ENCODE assay signal across 25 cellular contexts in the genomic region with DNA sequence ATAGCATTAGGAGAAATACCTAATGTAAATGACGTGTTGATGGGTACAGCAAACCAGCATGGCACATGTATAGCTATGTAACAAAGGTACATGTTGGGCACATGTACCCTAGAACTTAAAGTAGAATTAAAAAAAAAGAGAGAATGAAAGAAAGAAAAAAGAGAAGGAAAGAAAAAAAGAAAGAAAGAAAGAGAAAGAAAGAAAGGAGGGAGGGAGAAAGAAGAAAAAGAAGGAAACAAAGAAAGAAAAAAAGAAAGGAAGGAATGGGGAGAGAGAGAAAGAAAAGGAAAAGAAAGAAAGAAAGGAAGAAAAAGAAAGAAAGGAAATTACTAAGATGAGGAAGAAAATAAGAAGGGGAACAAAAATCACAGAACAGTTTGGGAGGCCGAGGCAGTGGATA.
DNase-seq lines count a peak whose midpoint lies in the region; ATAC-seq, FAIRE-seq and TF ChIP-seq lines count a peak whose summit lies in the region.
"Had no signal": no experiment of that assay in that cellular context is flagged by ENCODE, and none has a peak within 500 bp of the region (broad histone marks: within the 10 kb centered on the region; RNA-seq: fewer than 3 reads in every experiment).

No MANE protein-coding gene starts in this region.

- no peak overlapping the region for H3K18ac ChIP-seq in mesenchymal stem cell (ENCODE audit: low read depth in 1 of 2, low read length in 2 of 2)

- no peak overlapping the region for H3K27ac Mint-ChIP-seq in WTC11
- H3K27ac Mint-ChIP-seq: B cell; CD4-positive, alpha-beta T cell; CD8-positive, alpha-beta memory T cell had no signal

- H2BK12ac ChIP-seq in mesenchymal stem cell (ENCODE audit: low read length in 2 of 2): no peak overlapping the region

- H3K9ac ChIP-seq in HepG2 (ENCODE audit: insufficient read depth, low read depth, low read length): no peak overlapping the region
- H3K9ac ChIP-seq in mesenchymal stem cell (ENCODE audit: low read length): no peak overlapping the region
- H3K9ac ChIP-seq: BLaER1 treated with 17β-estradiol and CSF1 and Interleukin-3, amounts not matched to agents 10 nM and 100 nM had no signal

- H3K14ac ChIP-seq in mesenchymal stem cell (ENCODE audit: low read length in 2 of 2): no peak overlapping the region

- in situ Hi-C loops in HepG2 (cut with HindIII; ENCODE audit: extremely low pct_ligation_motif_present, low pct_unique_long_range_greater_than_20kb): no loop called here

- H3K36me3 ChIP-seq in HepG2 (replicated peaks in 1 of 2; ENCODE audit: control insufficient read depth in 1 of 2, insufficient read depth in 2 of 2, low read length in 2 of 2) (no peaks in the 10 kb centered on the region), right lobe of liver (no peaks in the 10 kb centered on the region), mesenchymal stem cell (ENCODE audit: control insufficient read depth in 1 of 2, insufficient read depth in 2 of 2, low read depth in 1 of 2, low read length in 2 of 2) (no peaks in the 10 kb centered on the region)
- H3K36me3 ChIP-seq: BLaER1 treated with 17β-estradiol and CSF1 and Interleukin-3, amounts not matched to agents 10 nM and 100 nM had no signal

- H3K23ac ChIP-seq in mesenchymal stem cell (ENCODE audit: low read length in 2 of 2): no peak overlapping the region

- H2BK5ac ChIP-seq in mesenchymal stem cell (ENCODE audit: low read depth, low read length, poor library complexity, severe bottlenecking): no peak overlapping the region

- no peak overlapping the region for H2AK5ac ChIP-seq in mesenchymal stem cell (ENCODE audit: low read length, severe bottlenecking)

- H3K79me1 ChIP-seq in mesenchymal stem cell (replicated peaks; ENCODE audit: low read length, poor library complexity, severe bottlenecking): no peaks in the 10 kb centered on the region

- H3K4ac ChIP-seq in mesenchymal stem cell (ENCODE audit: low read depth in 1 of 2, low read length in 2 of 2): no peak overlapping the region

- no peak for ATAC-seq in HepG2
- no peak for ATAC-seq in right lobe of liver
- ATAC-seq in WTC11: no peak
- ATAC-seq: A549, GM12878 had no signal

- H3K4me1 ChIP-seq in HepG2 (ENCODE audit: insufficient read depth, low read length): no peaks in the 10 kb centered on the region
- no peaks in the 10 kb centered on the region for H3K4me1 ChIP-seq in right lobe of liver
- H3K4me1 ChIP-seq in mesenchymal stem cell (ENCODE audit: control insufficient read depth, insufficient read depth, low read depth, low read length): no peaks in the 10 kb centered on the region
- H3K4me1 ChIP-seq: A549; BLaER1 treated with 17β-estradiol and CSF1 and Interleukin-3, amounts not matched to agents 10 nM and 100 nM had no signal

- H3K27me3 ChIP-seq in HepG2 (ENCODE audit: control insufficient read depth in 1 of 2, insufficient read depth in 2 of 2, low read length in 2 of 2) (no peaks in the 10 kb centered on the region), right lobe of liver (no peaks in the 10 kb centered on the region), mesenchymal stem cell (ENCODE audit: control insufficient read depth in 1 of 2, insufficient read depth in 1 of 2, low read length in 2 of 2) (no peaks in the 10 kb centered on the region)
- H3K27me3 ChIP-seq: BLaER1 treated with 17β-estradiol and CSF1 and Interleukin-3, amounts not matched to agents 10 nM and 100 nM had no signal

- H3K4me3 ChIP-seq in HepG2 (replicated peaks in 1 of 3; ENCODE audit: insufficient read depth in 1 of 3, low read depth in 2 of 3, low read length in 3 of 3): no peak overlapping the region
- no peak overlapping the region for H3K4me3 ChIP-seq in right lobe of liver
- H3K4me3 ChIP-seq in mesenchymal stem cell (ENCODE audit: insufficient read depth in 1 of 2, low read depth in 1 of 2, low read length in 2 of 2): no peak overlapping the region
- H3K4me3 ChIP-seq in foreskin fibroblast (ENCODE audit: low read depth in 1 of 2, low read length in 2 of 2): no peak overlapping the region
- H3K4me3 ChIP-seq: A549; BLaER1 treated with 17β-estradiol and CSF1 and Interleukin-3, amounts not matched to agents 10 nM and 100 nM; GM12878 had no signal

- H2AFZ ChIP-seq in HepG2 (ENCODE audit: low read length) (no peak overlapping the region), mesenchymal stem cell (ENCODE audit: low read depth, low read length) (peak overlapping the region; percentile 14)

- 2% methylated on average over 2 of the region's 2 CpGs for WGBS in HepG2 (ENCODE audit: low lambda C conversion rate)
- WGBS in right lobe of liver (ENCODE audit: insufficient coverage, low coverage, low lambda C conversion rate, missing lambda C conversion rate): 52% methylated on average over 2 of the region's 2 CpGs
- 100% methylated on average over 2 of the region's 2 CpGs for WGBS in mesenchymal stem cell

- POLR2A ChIA-PET in HepG2 (lab: Yijun Ruan, JAX): no interaction called here
- POLR2A ChIA-PET in WTC11 (lab: Charles Lee): no interaction called here

- H3K4me3 Mint-ChIP-seq in WTC11: no peak overlapping the region
- H3K4me3 Mint-ChIP-seq: B cell; CD4-positive, alpha-beta T cell; CD8-positive, alpha-beta memory T cell had no signal

- TF ChIP-seq EP300 in HepG2 (IDR thresholded peaks at IDR 0.05; ENCODE audit: low read depth in 2 of 2, low read length in 2 of 2) (no peak), HepG2 (CRISPR knock-in tag; IDR thresholded peaks at IDR 0.05; ENCODE audit: borderline replicate concordance) (no peak)

- H4K8ac ChIP-seq in mesenchymal stem cell (ENCODE audit: low read length): no peak overlapping the region

- DNase-seq in HepG2 (ENCODE audit: low spot score) (no peak), right lobe of liver (no peak), WTC11 (ENCODE audit: low spot score) (no peak), mesenchymal stem cell (no peak), foreskin fibroblast (no peak), NCI-H1436 treated with DMSO at 0.1 percent for 48 hours (lab: John Stamatoyannopoulos, UW) (no peak)
- DNase-seq: AML-193; CD4-positive, alpha-beta T cell; CD8-positive, alpha-beta memory T cell; COR-L47; DMS 273 treated with DMSO at 0.1 percent for 48 hours; DMS153; DMS53; DMS79; DND-41; EL; GDM1 had no signal

- no peaks in the 10 kb centered on the region for H4K20me1 ChIP-seq in HepG2 (ENCODE audit: insufficient read depth, low read length)
- H4K20me1 ChIP-seq: BLaER1 treated with 17β-estradiol and CSF1 and Interleukin-3, amounts not matched to agents 10 nM and 100 nM had no signal

- no peak for TF ChIP-seq POLR2A in HepG2 (IDR thresholded peaks at IDR 0.05; ENCODE audit: insufficient read depth in 1 of 2, low read depth in 2 of 2, low read length in 2 of 2)
- TF ChIP-seq POLR2A in right lobe of liver (IDR thresholded peaks at IDR 0.05): no peak

- H3K9me3 Mint-ChIP-seq in WTC11: no peaks in the 10 kb centered on the region
- H3K9me3 Mint-ChIP-seq: CD4-positive, alpha-beta T cell had no signal

- TF ChIP-seq CTCF in HepG2 (CRISPR knock-in tag; IDR thresholded peaks at IDR 0.05): no peak
- TF ChIP-seq CTCF in right lobe of liver (IDR thresholded peaks at IDR 0.05): no peak
- no peak for TF ChIP-seq CTCF in WTC11 (IDR thresholded peaks at IDR 0.05)
- no peak for TF ChIP-seq CTCF in foreskin fibroblast (IDR thresholded peaks at IDR 0.05; ENCODE audit: low read depth, low read length)

- H3K4me2 ChIP-seq in HepG2 (ENCODE audit: low read depth, low read length): no peak overlapping the region
- no peak overlapping the region for H3K4me2 ChIP-seq in mesenchymal stem cell (ENCODE audit: low read length, poor library complexity, severe bottlenecking)
- H3K4me2 ChIP-seq: A549; BLaER1 treated with 17β-estradiol and CSF1 and Interleukin-3, amounts not matched to agents 10 nM and 100 nM had no signal

- H4K91ac ChIP-seq in mesenchymal stem cell (ENCODE audit: low read length): no peak overlapping the region

- H2BK15ac ChIP-seq in mesenchymal stem cell (ENCODE audit: low read depth, poor library complexity, severe bottlenecking): no peak overlapping the region

- CTCF ChIA-PET in HepG2 (lab: Yijun Ruan, JAX; ENCODE audit: low intra/inter-chr PET ratio, low total read pairs) (no interaction called here), WTC11 (lab: Charles Lee) (no interaction called here)

- H3K27me3 Mint-ChIP-seq in WTC11 (ENCODE audit: low read depth): no peaks in the 10 kb centered on the region
- H3K27me3 Mint-ChIP-seq: B cell; CD4-positive, alpha-beta T cell; CD8-positive, alpha-beta memory T cell had no signal

- H3K9me3 ChIP-seq in HepG2 (ENCODE audit: low read length) (peaks cover 77% of the 10 kb centered on the region), right lobe of liver (no peaks in the 10 kb centered on the region), mesenchymal stem cell (ENCODE audit: control insufficient read depth, low read length) (no peaks in the 10 kb centered on the region)
- H3K9me3 ChIP-seq: A549; BLaER1 treated with 17β-estradiol and CSF1 and Interleukin-3, amounts not matched to agents 10 nM and 100 nM had no signal

- BruUV-seq in HepG2 (replicated peaks; lab: Mats Ljungman, UMichigan): no TSS peak

- no peak overlapping the region for H2BK120ac ChIP-seq in mesenchymal stem cell (ENCODE audit: low read depth, low read length)

- peaks cover 6% of the 10 kb centered on the region; the same call in 1 of the 2 replicates for H3K4me1 Mint-ChIP-seq in WTC11
- H3K4me1 Mint-ChIP-seq: B cell; CD8-positive, alpha-beta memory T cell had no signal

- intact Hi-C loops in HepG2 (cut with micrococcal nuclease; ENCODE audit: unreplicated experiment): no loop called here
- intact Hi-C loops in right lobe of liver (cut with DNase I): no loop called here

- TF ChIP-seq RAD21 in HepG2 (CRISPR knock-in tag; IDR thresholded peaks at IDR 0.05): no peak

- no peaks in the 10 kb centered on the region for H3K36me3 Mint-ChIP-seq in WTC11
- H3K36me3 Mint-ChIP-seq: CD8-positive, alpha-beta memory T cell had no signal

- H3K79me2 ChIP-seq in HepG2 (ENCODE audit: insufficient read depth, low read length): no peaks in the 10 kb centered on the region

- FAIRE-seq in HepG2 (lab: Jason Lieb, UNC): no peak
- FAIRE-seq: A549, GM12878, GM12892, GM18507 had no signal

- H3K27ac ChIP-seq in HepG2 (ENCODE audit: extremely low read length, insufficient read depth, low read length) (no peak overlapping the region), right lobe of liver (no peak overlapping the region), mesenchymal stem cell (ENCODE audit: low read length, poor library complexity, severe bottlenecking) (no peak overlapping the region)
- H3K27ac ChIP-seq: 22Rv1; A549; BLaER1 treated with 17β-estradiol and CSF1 and Interleukin-3, amounts not matched to agents 10 nM and 100 nM; C4-2B had no signal

TF ChIP-seq in HepG2, 621 proteins besides CTCF, POLR2A, EP300 and RAD21 (continues in another document):
- TF ChIP-seq ZMYM3 (CRISPR knock-in tag; IDR thresholded peaks at IDR 0.05) (no peak), NONO (IDR thresholded peaks at IDR 0.05) (0 out of 2 replicates have a peak, but pooled peaks have one; percentile 32), NONO (CRISPR knock-in tag; conservative IDR thresholded peaks at IDR 0.05) (no peak), NFIB (CRISPR knock-in tag; IDR thresholded peaks at IDR 0.05; ENCODE audit: borderline replicate concordance) (no peak)

Comparison
In these comparisons a context has a peak if more than half of its experiments do, and no peak if none do; other contexts are left out.
1. Of the 50 proteins assayed by ChIP-seq in both HepG2 and WTC11: peak only in HepG2: none; only in WTC11: ZNF512; in both: none; in neither: 48; mixed calls (peak in some experiments, not most) for 1.